In the genomic region with DNA sequence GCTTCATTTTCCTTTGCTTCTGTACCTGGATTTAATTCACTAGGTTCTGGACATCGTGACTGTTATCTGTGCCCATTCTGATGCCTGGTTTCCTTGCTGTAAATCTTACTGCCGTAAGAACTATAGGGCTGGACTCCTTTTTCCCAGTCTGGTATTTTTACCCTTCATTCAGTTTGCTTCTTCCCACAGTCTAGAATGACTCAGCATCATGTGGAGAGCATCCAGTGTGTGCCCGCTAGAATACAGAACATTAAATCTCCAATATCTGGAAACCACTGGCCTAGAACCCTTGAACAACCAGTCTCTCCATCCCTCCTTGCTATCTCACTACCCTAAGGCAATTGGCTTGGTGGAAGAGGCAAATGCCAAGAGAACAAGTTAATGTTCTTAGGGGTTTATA, we compare ENCODE assay signal across 23 cellular contexts.
A peak's percentile ranks its signal among the peaks of the same experiment; 100 is the strongest.
DNase-seq lines count a peak whose midpoint lies in the region; ATAC-seq, FAIRE-seq and TF ChIP-seq lines count a peak whose summit lies in the region.
"Had no signal": no experiment of that assay in that cellular context is flagged by ENCODE, and none has a peak within 500 bp of the region (broad histone marks: within the 10 kb centered on the region; RNA-seq: fewer than 3 reads in every experiment).

No MANE protein-coding gene starts in this region.

- H3K9me3 ChIP-seq in breast epithelium = no peaks in the 10 kb centered on the region
- H3K9me3 ChIP-seq in astrocyte (ENCODE audit: insufficient read depth, low read depth, low read length) = no peaks in the 10 kb centered on the region
- no peaks in the 10 kb centered on the region for H3K9me3 ChIP-seq in left lung
- no peaks in the 10 kb centered on the region for H3K9me3 ChIP-seq in esophagus muscularis mucosa
- H3K9me3 ChIP-seq: BLaER1, upper lobe of right lung had no signal

- TF ChIP-seq POLR2A in breast epithelium (IDR thresholded peaks at IDR 0.05) (no peak), esophagus muscularis mucosa (IDR thresholded peaks at IDR 0.05; ENCODE audit: low read depth) (no peak)

- 92% methylated on average over 3 of the region's 3 CpGs for WGBS in esophagus muscularis mucosa

- no TSS peak for BruUV-seq in MCF 10A (replicated peaks; lab: Mats Ljungman, UMichigan)

- H4K20me1 ChIP-seq in astrocyte (ENCODE audit: insufficient read depth, low read length) = no peaks in the 10 kb centered on the region
- H4K20me1 ChIP-seq: BLaER1 had no signal

- H3K36me3 ChIP-seq in breast epithelium (no peaks in the 10 kb centered on the region), astrocyte (ENCODE audit: insufficient read depth, low read length) (no peaks in the 10 kb centered on the region), left lung (no peaks in the 10 kb centered on the region), esophagus muscularis mucosa (no peaks in the 10 kb centered on the region)
- H3K36me3 ChIP-seq: BLaER1, upper lobe of right lung had no signal

- CTCF ChIA-PET in MCF 10A (lab: Yijun Ruan, JAX) = no interaction called here

- TF ChIP-seq CTCF in MCF 10A (IDR thresholded peaks at IDR 0.05; ENCODE audit: unreplicated experiment) (no peak), breast epithelium (IDR thresholded peaks at IDR 0.05) (no peak), astrocyte (IDR thresholded peaks at IDR 0.05; ENCODE audit: insufficient read depth, low read depth, low read length) (no peak), left lung (IDR thresholded peaks at IDR 0.05) (no peak), esophagus muscularis mucosa (IDR thresholded peaks at IDR 0.05) (no peak)

- ATAC-seq in GM21447 (IDR thresholded peaks at IDR 0.05; ENCODE audit: unreplicated experiment) = no peak
- ATAC-seq in left lung = no peak
- ATAC-seq: upper lobe of right lung had no signal

- no peaks in the 10 kb centered on the region for H3K27me3 Mint-ChIP-seq in MCF 10A (ENCODE audit: insufficient read depth, unreplicated experiment)
- no peaks in the 10 kb centered on the region for H3K27me3 Mint-ChIP-seq in astrocyte (ENCODE audit: low read depth, unreplicated experiment)
- H3K27me3 Mint-ChIP-seq: activated CD4-positive, alpha-beta memory T cell treated with anti-CD3 and anti-CD28 coated beads, Interleukin-2, amount 10 ng/mL, durations not matched to agents 7 days and 5 days had no signal

- no peak overlapping the region for H3K9ac ChIP-seq in astrocyte (ENCODE audit: low read length)
- H3K9ac ChIP-seq: BLaER1 had no signal

- H3K4me1 ChIP-seq in breast epithelium (no peaks in the 10 kb centered on the region), astrocyte (ENCODE audit: insufficient read depth, low read length) (peaks cover 20% of the 10 kb centered on the region), left lung (peaks cover 0 to 11% of the 10 kb centered on the region in 2 donors), esophagus muscularis mucosa (no peaks in the 10 kb centered on the region)
- H3K4me1 ChIP-seq: BLaER1, upper lobe of right lung had no signal

- H3K27ac Mint-ChIP-seq in MCF 10A (ENCODE audit: low read depth, unreplicated experiment) (no peak overlapping the region), astrocyte (ENCODE audit: unreplicated experiment) (peak overlapping the region; percentile 97)
- H3K27ac Mint-ChIP-seq: activated CD4-positive, alpha-beta memory T cell treated with anti-CD3 and anti-CD28 coated beads, Interleukin-2, amount 10 ng/mL, durations not matched to agents 7 days and 5 days; nephron had no signal

- no peak overlapping the region for H3K4me2 ChIP-seq in astrocyte (ENCODE audit: low read length)
- H3K4me2 ChIP-seq: BLaER1 had no signal

- POLR2A ChIA-PET in MCF 10A (lab: Yijun Ruan, JAX) = no interaction called here

- intact Hi-C loops in MCF 10A (cut with micrococcal nuclease) (no loop called here), breast epithelium (cut with DNase I; ENCODE audit: low total_unique reads) (no loop called here), left lung (cut with DNase I) (no loop called here), esophagus muscularis mucosa (cut with DNase I) (no loop called here)

- no peak overlapping the region for H3K27ac ChIP-seq in breast epithelium
- no peak overlapping the region for H3K27ac ChIP-seq in astrocyte (ENCODE audit: low read depth, low read length)
- H3K27ac ChIP-seq in left lung = no peak overlapping the region
- H3K27ac ChIP-seq in esophagus muscularis mucosa (replicated peaks in 1 of 4) = no peak overlapping the region
- H3K27ac ChIP-seq: BLaER1, RWPE1, upper lobe of right lung had no signal

- H3K27me3 ChIP-seq in breast epithelium = no peaks in the 10 kb centered on the region
- no peaks in the 10 kb centered on the region for H3K27me3 ChIP-seq in astrocyte (ENCODE audit: insufficient read depth, low read length)
- no peaks in the 10 kb centered on the region for H3K27me3 ChIP-seq in left lung
- H3K27me3 ChIP-seq in esophagus muscularis mucosa = no peaks in the 10 kb centered on the region
- H3K27me3 ChIP-seq: BLaER1, upper lobe of right lung had no signal

- H3K36me3 Mint-ChIP-seq in MCF 10A (ENCODE audit: insufficient read depth, unreplicated experiment) (peaks cover 4% of the 10 kb centered on the region), astrocyte (ENCODE audit: low read depth, unreplicated experiment) (no peaks in the 10 kb centered on the region)

- no peak for TF ChIP-seq EP300 in esophagus muscularis mucosa (IDR thresholded peaks at IDR 0.05)

- no peaks in the 10 kb centered on the region for H3K79me2 ChIP-seq in astrocyte (ENCODE audit: insufficient read depth, low read length)

- DNase-seq in MCF 10A (ENCODE audit: unreplicated experiment) (peak; percentile 35), breast epithelium (ENCODE audit: low spot score in 2 of 2) (no peak), astrocyte (ENCODE audit: low read depth) (peak; percentile 33), foreskin melanocyte (peak; percentile 21), left lung (no peak), esophagus muscularis mucosa (ENCODE audit: extremely low spot score) (no peak), GF-D8 (lab: John Stamatoyannopoulos, UW) (no peak)
- DNase-seq: 8988T; activated CD4-positive, alpha-beta memory T cell treated with anti-CD3 and anti-CD28 coated beads, Interleukin-2, amount 10 ng/mL, durations not matched to agents 7 days and 5 days; activated T-cell treated with anti-CD3 and anti-CD28 coated beads for 4 hours; amygdala; GDM1; KG1; midbrain; NCI-H1048; NCI-H2029; NCI-H446; T1000; upper lobe of right lung had no signal

- peaks cover 7% of the 10 kb centered on the region for H3K9me3 Mint-ChIP-seq in MCF 10A (ENCODE audit: unreplicated experiment)
- no peaks in the 10 kb centered on the region for H3K9me3 Mint-ChIP-seq in astrocyte (ENCODE audit: unreplicated experiment)
- H3K9me3 Mint-ChIP-seq: activated CD4-positive, alpha-beta memory T cell treated with anti-CD3 and anti-CD28 coated beads, Interleukin-2, amount 10 ng/mL, durations not matched to agents 7 days and 5 days; nephron had no signal

- H2AFZ ChIP-seq in astrocyte (ENCODE audit: low read depth, low read length) = no peak overlapping the region

- no peak overlapping the region for H3K4me3 ChIP-seq in breast epithelium
- H3K4me3 ChIP-seq in astrocyte (ENCODE audit: insufficient read depth, low read depth, low read length) = no peak overlapping the region
- no peak overlapping the region for H3K4me3 ChIP-seq in left lung
- H3K4me3 ChIP-seq in esophagus muscularis mucosa = no peak overlapping the region
- H3K4me3 ChIP-seq: BLaER1, upper lobe of right lung had no signal

- FAIRE-seq in astrocyte (lab: Jason Lieb, UNC) = no peak

- H3K4me3 Mint-ChIP-seq in MCF 10A (ENCODE audit: unreplicated experiment) (no peak overlapping the region), astrocyte (ENCODE audit: unreplicated experiment) (no peak overlapping the region)
- H3K4me3 Mint-ChIP-seq: activated CD4-positive, alpha-beta memory T cell treated with anti-CD3 and anti-CD28 coated beads, Interleukin-2, amount 10 ng/mL, durations not matched to agents 7 days and 5 days; nephron had no signal

- H3K4me1 Mint-ChIP-seq in MCF 10A (ENCODE audit: insufficient read depth, unreplicated experiment) (peaks cover 40% of the 10 kb centered on the region), astrocyte (ENCODE audit: low read depth, unreplicated experiment) (peaks cover 53% of the 10 kb centered on the region)
- H3K4me1 Mint-ChIP-seq: activated CD4-positive, alpha-beta memory T cell treated with anti-CD3 and anti-CD28 coated beads, Interleukin-2, amount 10 ng/mL, durations not matched to agents 7 days and 5 days had no signal

Comparison
In these comparisons a context has a peak if more than half of its experiments do, and no peak if none do; other contexts are left out.
1. DNase-seq: peak in MCF 10A (single experiment), astrocyte (single experiment) and foreskin melanocyte (single experiment); none in breast epithelium (0 of 2), left lung (0 of 2), esophagus muscularis mucosa (single experiment) and GF-D8 (single experiment).